In genomic region chr2:83253848-83254247, GRCh38 we compare ENCODE assay signal across 5 cellular contexts.
"Had no signal": no experiment of that assay in that cellular context is flagged by ENCODE, and none has a peak within 500 bp of the region (broad histone marks: within the 10 kb centered on the region; RNA-seq: fewer than 3 reads in every experiment).

No MANE protein-coding gene starts in this region.

- ATAC-seq: K562 had no signal

- FAIRE-seq: HTR-8/SVneo, K562 had no signal

- H3K27ac ChIP-seq: HL-60 had no signal

- H3K4me3 ChIP-seq: K562 had no signal

- DNase-seq: IMR-90, KBM-7 had no signal
